4 cellular contexts compared by ENCODE assay signal in genomic region chr14:19394727-19395126, GRCh38. TPM values are rescaled to one million over a fixed set of nuclear protein-coding genes. Genes with fewer than 3 reads are reported as not detected.
"Had no signal": no experiment of that assay in that cellular context is flagged by ENCODE, and none has a peak within 500 bp of the region (broad histone marks: within the 10 kb centered on the region; RNA-seq: fewer than 3 reads in every experiment).

No MANE protein-coding gene starts in this region.

RNA-seq across cellular contexts. Expression of gene POTEG, which starts 39.4 kb away (rescaled TPM):
- total RNA-seq: HT-29, IMR-90, M059J, SJSA1 had no signal
- polyA plus RNA-seq: IMR-90 had no signal
